1 cellular context compared by ENCODE assay signal in genomic region chr10:63758080-63758479, GRCh38.
TF ChIP-seq lines count a peak whose summit lies in the region.

No MANE protein-coding gene starts in this region.

TF ChIP-seq in GM23338, 12 proteins besides CTCF, POLR2A, EP300 and RAD21 (continued from another document):
- TF ChIP-seq, protein P1, sequence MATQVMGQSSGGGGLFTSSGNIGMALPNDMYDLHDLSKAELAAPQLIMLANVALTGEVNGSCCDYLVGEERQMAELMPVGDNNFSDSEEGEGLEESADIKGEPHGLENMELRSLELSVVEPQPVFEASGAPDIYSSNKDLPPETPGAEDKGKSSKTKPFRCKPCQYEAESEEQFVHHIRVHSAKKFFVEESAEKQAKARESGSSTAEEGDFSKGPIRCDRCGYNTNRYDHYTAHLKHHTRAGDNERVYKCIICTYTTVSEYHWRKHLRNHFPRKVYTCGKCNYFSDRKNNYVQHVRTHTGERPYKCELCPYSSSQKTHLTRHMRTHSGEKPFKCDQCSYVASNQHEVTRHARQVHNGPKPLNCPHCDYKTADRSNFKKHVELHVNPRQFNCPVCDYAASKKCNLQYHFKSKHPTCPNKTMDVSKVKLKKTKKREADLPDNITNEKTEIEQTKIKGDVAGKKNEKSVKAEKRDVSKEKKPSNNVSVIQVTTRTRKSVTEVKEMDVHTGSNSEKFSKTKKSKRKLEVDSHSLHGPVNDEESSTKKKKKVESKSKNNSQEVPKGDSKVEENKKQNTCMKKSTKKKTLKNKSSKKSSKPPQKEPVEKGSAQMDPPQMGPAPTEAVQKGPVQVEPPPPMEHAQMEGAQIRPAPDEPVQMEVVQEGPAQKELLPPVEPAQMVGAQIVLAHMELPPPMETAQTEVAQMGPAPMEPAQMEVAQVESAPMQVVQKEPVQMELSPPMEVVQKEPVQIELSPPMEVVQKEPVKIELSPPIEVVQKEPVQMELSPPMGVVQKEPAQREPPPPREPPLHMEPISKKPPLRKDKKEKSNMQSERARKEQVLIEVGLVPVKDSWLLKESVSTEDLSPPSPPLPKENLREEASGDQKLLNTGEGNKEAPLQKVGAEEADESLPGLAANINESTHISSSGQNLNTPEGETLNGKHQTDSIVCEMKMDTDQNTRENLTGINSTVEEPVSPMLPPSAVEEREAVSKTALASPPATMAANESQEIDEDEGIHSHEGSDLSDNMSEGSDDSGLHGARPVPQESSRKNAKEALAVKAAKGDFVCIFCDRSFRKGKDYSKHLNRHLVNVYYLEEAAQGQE (IDR thresholded peaks at IDR 0.05; ENCODE audit: unreplicated experiment), result no peak
- TF ChIP-seq POLR2AphosphoS5 (IDR thresholded peaks at IDR 0.05; ENCODE audit: low read depth) (no peak), STAT1 (IDR thresholded peaks at IDR 0.05; ENCODE audit: unreplicated experiment) (no peak), CREB1 (CRISPR knock-in tag; IDR thresholded peaks at IDR 0.05; ENCODE audit: low read depth) (no peak), EZH2phosphoT487 (IDR thresholded peaks at IDR 0.05; ENCODE audit: unreplicated experiment) (no peak), ZNF114 (CRISPR knock-in tag; IDR thresholded peaks at IDR 0.05) (no peak), JUNB (IDR thresholded peaks at IDR 0.05; ENCODE audit: unreplicated experiment) (no peak), EZH2 (IDR thresholded peaks at IDR 0.05; ENCODE audit: low read depth, unreplicated experiment) (no peak)
- TF ChIP-seq, protein P2, sequence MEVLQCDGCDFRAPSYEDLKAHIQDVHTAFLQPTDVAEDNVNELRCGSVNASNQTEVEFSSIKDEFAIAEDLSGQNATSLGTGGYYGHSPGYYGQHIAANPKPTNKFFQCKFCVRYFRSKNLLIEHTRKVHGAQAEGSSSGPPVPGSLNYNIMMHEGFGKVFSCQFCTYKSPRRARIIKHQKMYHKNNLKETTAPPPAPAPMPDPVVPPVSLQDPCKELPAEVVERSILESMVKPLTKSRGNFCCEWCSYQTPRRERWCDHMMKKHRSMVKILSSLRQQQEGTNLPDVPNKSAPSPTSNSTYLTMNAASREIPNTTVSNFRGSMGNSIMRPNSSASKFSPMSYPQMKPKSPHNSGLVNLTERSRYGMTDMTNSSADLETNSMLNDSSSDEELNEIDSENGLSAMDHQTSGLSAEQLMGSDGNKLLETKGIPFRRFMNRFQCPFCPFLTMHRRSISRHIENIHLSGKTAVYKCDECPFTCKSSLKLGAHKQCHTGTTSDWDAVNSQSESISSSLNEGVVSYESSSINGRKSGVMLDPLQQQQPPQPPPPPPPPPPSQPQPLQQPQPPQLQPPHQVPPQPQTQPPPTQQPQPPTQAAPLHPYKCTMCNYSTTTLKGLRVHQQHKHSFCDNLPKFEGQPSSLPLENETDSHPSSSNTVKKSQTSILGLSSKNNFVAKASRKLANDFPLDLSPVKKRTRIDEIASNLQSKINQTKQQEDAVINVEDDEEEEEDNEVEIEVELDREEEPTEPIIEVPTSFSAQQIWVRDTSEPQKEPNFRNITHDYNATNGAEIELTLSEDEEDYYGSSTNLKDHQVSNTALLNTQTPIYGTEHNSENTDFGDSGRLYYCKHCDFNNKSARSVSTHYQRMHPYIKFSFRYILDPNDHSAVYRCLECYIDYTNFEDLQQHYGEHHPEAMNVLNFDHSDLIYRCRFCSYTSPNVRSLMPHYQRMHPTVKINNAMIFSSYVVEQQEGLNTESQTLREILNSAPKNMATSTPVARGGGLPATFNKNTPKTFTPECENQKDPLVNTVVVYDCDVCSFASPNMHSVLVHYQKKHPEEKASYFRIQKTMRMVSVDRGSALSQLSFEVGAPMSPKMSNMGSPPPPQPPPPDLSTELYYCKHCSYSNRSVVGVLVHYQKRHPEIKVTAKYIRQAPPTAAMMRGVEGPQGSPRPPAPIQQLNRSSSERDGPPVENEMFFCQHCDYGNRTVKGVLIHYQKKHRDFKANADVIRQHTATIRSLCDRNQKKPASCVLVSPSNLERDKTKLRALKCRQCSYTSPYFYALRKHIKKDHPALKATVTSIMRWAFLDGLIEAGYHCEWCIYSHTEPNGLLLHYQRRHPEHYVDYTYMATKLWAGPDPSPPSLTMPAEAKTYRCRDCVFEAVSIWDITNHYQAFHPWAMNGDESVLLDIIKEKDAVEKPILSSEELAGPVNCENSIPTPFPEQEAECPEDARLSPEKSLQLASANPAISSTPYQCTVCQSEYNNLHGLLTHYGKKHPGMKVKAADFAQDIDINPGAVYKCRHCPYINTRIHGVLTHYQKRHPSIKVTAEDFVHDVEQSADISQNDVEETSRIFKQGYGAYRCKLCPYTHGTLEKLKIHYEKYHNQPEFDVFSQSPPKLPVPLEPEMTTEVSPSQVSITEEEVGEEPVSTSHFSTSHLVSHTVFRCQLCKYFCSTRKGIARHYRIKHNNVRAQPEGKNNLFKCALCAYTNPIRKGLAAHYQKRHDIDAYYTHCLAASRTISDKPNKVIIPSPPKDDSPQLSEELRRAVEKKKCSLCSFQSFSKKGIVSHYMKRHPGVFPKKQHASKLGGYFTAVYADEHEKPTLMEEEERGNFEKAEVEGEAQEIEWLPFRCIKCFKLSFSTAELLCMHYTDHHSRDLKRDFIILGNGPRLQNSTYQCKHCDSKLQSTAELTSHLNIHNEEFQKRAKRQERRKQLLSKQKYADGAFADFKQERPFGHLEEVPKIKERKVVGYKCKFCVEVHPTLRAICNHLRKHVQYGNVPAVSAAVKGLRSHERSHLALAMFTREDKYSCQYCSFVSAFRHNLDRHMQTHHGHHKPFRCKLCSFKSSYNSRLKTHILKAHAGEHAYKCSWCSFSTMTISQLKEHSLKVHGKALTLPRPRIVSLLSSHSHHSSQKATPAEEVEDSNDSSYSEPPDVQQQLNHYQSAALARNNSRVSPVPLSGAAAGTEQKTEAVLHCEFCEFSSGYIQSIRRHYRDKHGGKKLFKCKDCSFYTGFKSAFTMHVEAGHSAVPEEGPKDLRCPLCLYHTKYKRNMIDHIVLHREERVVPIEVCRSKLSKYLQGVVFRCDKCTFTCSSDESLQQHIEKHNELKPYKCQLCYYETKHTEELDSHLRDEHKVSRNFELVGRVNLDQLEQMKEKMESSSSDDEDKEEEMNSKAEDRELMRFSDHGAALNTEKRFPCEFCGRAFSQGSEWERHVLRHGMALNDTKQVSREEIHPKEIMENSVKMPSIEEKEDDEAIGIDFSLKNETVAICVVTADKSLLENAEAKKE (CRISPR knock-in tag; IDR thresholded peaks at IDR 0.05), result no peak
